8 cellular contexts compared by ENCODE assay signal in genomic region chr15:22838292-22839042, GRCh38. TPM values are rescaled to one million over a fixed set of nuclear protein-coding genes. Genes with fewer than 3 reads are reported as not detected.
DNase-seq lines count a peak whose midpoint lies in the region; ATAC-seq, FAIRE-seq and TF ChIP-seq lines count a peak whose summit lies in the region.

Gene NIPA2 (plus strand): TSS chr15:22838666. CDS start chr15:22851732, 13,066 bp downstream.

- H3K4me3 ChIP-seq in body of pancreas (peak within 1 kb of the TSS; percentile 27 to 64), sigmoid colon (peak within 1 kb of the TSS; percentile 59 to 86 (median 70))

- H3K36me3 ChIP-seq in body of pancreas (replicated peaks in 1 of 2; ENCODE audit: insufficient read depth in 1 of 2, low read depth in 2 of 2): no peaks in the 10 kb centered on the region
- H3K36me3 ChIP-seq in sigmoid colon: no peaks in the 10 kb centered on the region

- H3K27me3 ChIP-seq in body of pancreas (no peaks in the 10 kb centered on the region), sigmoid colon (no peaks in the 10 kb centered on the region)

- peak; percentile 64 for FAIRE-seq in TTC549 (lab: Jason Lieb, UNC)

- ATAC-seq in GM18520 (IDR thresholded peaks at IDR 0.05; ENCODE audit: unreplicated experiment): peak; percentile 79
- ATAC-seq in HG03064 (IDR thresholded peaks at IDR 0.05; ENCODE audit: low read depth, unreplicated experiment): peak; percentile 64
- ATAC-seq in body of pancreas: peak; percentile 98

- intact Hi-C loops in body of pancreas (cut with DNase I): no loop called here
- intact Hi-C loops in sigmoid colon (cut with DNase I): loop anchor here (1.0 to 5.0 kb wide), 5 partner anchors 52 to 200 kb away; partner anchors contain the start of genes NIPA1 and TUBGCP5

- TF ChIP-seq POLR2A in body of pancreas (IDR thresholded peaks at IDR 0.05) (peak; percentile 93 to 96 (median 95)), sigmoid colon (IDR thresholded peaks at IDR 0.05) (peak; percentile 82 to 83)

- 0 out of 2 replicates have a peak, but pooled peaks have one; percentile 3 for TF ChIP-seq CTCF in 22Rv1 (IDR thresholded peaks at IDR 0.05)
- peak in 3 of 7 experiments; percentile 24 to 33 (median 25) for TF ChIP-seq CTCF in body of pancreas (IDR thresholded peaks at IDR 0.05)
- peak in 1 of 4 experiments; percentile 25 for TF ChIP-seq CTCF in sigmoid colon (IDR thresholded peaks at IDR 0.05)

- peak within 1 kb of the TSS; percentile 98 for H3K27ac ChIP-seq in 22Rv1
- peak within 1 kb of the TSS; percentile 86 to 96 (median 95) for H3K27ac ChIP-seq in body of pancreas
- peak within 1 kb of the TSS; percentile 86 to 97 (median 94) for H3K27ac ChIP-seq in sigmoid colon

- H3K4me1 ChIP-seq in body of pancreas: peaks cover 19% of the 10 kb centered on the region
- H3K4me1 ChIP-seq in sigmoid colon: peaks cover 0 to 27% (median 20%) of the 10 kb centered on the region in 4 donors

- peak in 2 of 4 donors; percentile 32 to 83 for TF ChIP-seq EP300 in sigmoid colon (IDR thresholded peaks at IDR 0.05)

- DNase-seq in NCI-H2107 treated with DMSO at 0.1 percent for 48 hours (lab: John Stamatoyannopoulos, UW; ENCODE audit: unreplicated experiment) (peak; percentile 88), body of pancreas (peak; percentile 98 to 99 (median 99)), iPS DF 19.7 (ENCODE audit: low read depth, low spot score) (peak; percentile 75), sigmoid colon (peak; percentile 99)

- H3K9me3 ChIP-seq in body of pancreas (no peaks in the 10 kb centered on the region), sigmoid colon (no peaks in the 10 kb centered on the region)

- 0% methylated on average over 9 to 74 of the region's 83 CpGs for WGBS in body of pancreas, 2 donors
- 0 to 1% methylated on average over 83 of the region's 83 CpGs for WGBS in sigmoid colon, 2 donors

RNA-seq across cellular contexts. Expression of gene NIPA2, which starts in this region (rescaled TPM):
- 10 to 100 TPM; 21.8 to 37.2 TPM for total RNA-seq in body of pancreas
- 10 to 100 TPM; 21.6 to 40.3 (median 29.9) TPM for total RNA-seq in sigmoid colon
- polyA plus RNA-seq in sigmoid colon: 10 to 100 TPM; 15.0 to 47.1 (median 25.2) TPM

Comparison
In these comparisons a context has a peak if more than half of its experiments do, and no peak if none do; other contexts are left out.
1. Peak in every context shown above with its lines: DNase-seq, ATAC-seq, H3K4me3 ChIP-seq and H3K27ac ChIP-seq.